ENCODE assay signal across 8 cellular contexts in genomic region chr10:47461261-47461687, GRCh38. TPM values are rescaled to one million over a fixed set of nuclear protein-coding genes. Genes with fewer than 3 reads are reported as not detected.
DNase-seq lines count a peak whose midpoint lies in the region; ATAC-seq and TF ChIP-seq lines count a peak whose summit lies in the region.
"Not testable (repeated sequence)": the region's sequence is repeated elsewhere in the genome, so short reads cannot be mapped to it uniquely, and the experiment has no call there.

No MANE protein-coding gene starts in this region.

- peak overlapping the region; percentile 51 for H2AFZ ChIP-seq in mammary epithelial cell (ENCODE audit: low read depth, low read length)

- not testable (repeated sequence) for H3K36me3 Mint-ChIP-seq in nephron progenitor cell (ENCODE audit: low read depth)

- H3K4me1 ChIP-seq in mammary epithelial cell (ENCODE audit: insufficient read depth, low read length) = not testable (repeated sequence)

- not testable (repeated sequence) for H3K9me3 ChIP-seq in mammary epithelial cell (replicated peaks; ENCODE audit: insufficient read depth, low read length)

- H3K9ac ChIP-seq in mammary epithelial cell (ENCODE audit: insufficient read depth, low read length) = not testable (repeated sequence)

- not testable (repeated sequence) for H3K36me3 ChIP-seq in mammary epithelial cell (ENCODE audit: insufficient read depth, low read length)

- peak overlapping the region; percentile 77 for H3K4me3 Mint-ChIP-seq in nephron progenitor cell

- H3K27me3 Mint-ChIP-seq in nephron progenitor cell (ENCODE audit: low read depth, poor library complexity) = not testable (repeated sequence)

- H3K4me2 ChIP-seq in mammary epithelial cell (ENCODE audit: insufficient read depth, low read depth, low read length) = peak overlapping the region; percentile 54

- peak in 1 of 2 donors; percentile 36 for TF ChIP-seq CTCF in mammary epithelial cell (conservative IDR thresholded peaks at IDR 0.05 in 1 of 2, IDR thresholded peaks at IDR 0.05 in 1 of 2; ENCODE audit: extremely low read depth in 1 of 2, insufficient read depth in 1 of 2, low read depth in 1 of 2, low read length in 2 of 2)
- TF ChIP-seq CTCF in nephron progenitor cell (IDR thresholded peaks at IDR 0.05) = peak; percentile 37

- in situ Hi-C loops in mammary epithelial cell (cut with MboI; ENCODE audit: low sequenced_read_pairs in 2 of 2) = not testable (repeated sequence)

- not testable (repeated sequence) for H3K9me3 Mint-ChIP-seq in nephron progenitor cell

- dilution Hi-C loops in mammary epithelial cell (cut with HindIII; ENCODE audit: low sequenced_read_pairs) = not testable (repeated sequence)

- not testable (repeated sequence) for H4K20me1 ChIP-seq in mammary epithelial cell (ENCODE audit: insufficient read depth, low read length)

- H3K4me1 Mint-ChIP-seq in nephron progenitor cell = not testable (repeated sequence)

- H3K79me2 ChIP-seq in mammary epithelial cell (ENCODE audit: insufficient read depth, low read length) = not testable (repeated sequence)

- WGBS in mammary epithelial cell (ENCODE audit: low coverage, missing lambda C conversion rate) = 0% methylated on average over 7 of the region's 37 CpGs

- not testable (repeated sequence) for H3K4me3 ChIP-seq in mammary epithelial cell (replicated peaks in 1 of 3; ENCODE audit: insufficient read depth in 1 of 3, low read depth in 2 of 3, low read length in 3 of 3)

- intact Hi-C loops in mammary epithelial cell (cut with micrococcal nuclease); left cardiac atrium (cut with DNase I): not testable (repeated sequence)

- BruUV-seq in mammary epithelial cell (replicated peaks; lab: Mats Ljungman, UMichigan) = not testable (repeated sequence)

- H3K27ac Mint-ChIP-seq in nephron progenitor cell = peak overlapping the region; percentile 71

- DNase-seq in DMS114 treated with DMSO at 0.1 percent for 48 hours (lab: John Stamatoyannopoulos, UW; ENCODE audit: unreplicated experiment) (peak; percentile 2), NCI-H226 (peak; percentile 86), mammary epithelial cell (peak; percentile 63), left cardiac atrium (peak; percentile 62), nephron progenitor cell (peak; percentile 50), stromal cell of bone marrow (ENCODE audit: low read depth) (peak; percentile 56)

- ATAC-seq in HG02759 (IDR thresholded peaks at IDR 0.05; ENCODE audit: unreplicated experiment) = peak; percentile 79
- ATAC-seq in activated CD4-positive, CD25-positive, alpha-beta regulatory T cell treated with anti-CD3 and anti-CD28 coated beads, Interleukin-2, amount 50 U/mL, for 24 hours = peak; percentile 23 to 29
- ATAC-seq in left cardiac atrium = peak; percentile 82 to 92

- H3K27me3 ChIP-seq in mammary epithelial cell (ENCODE audit: insufficient read depth, low read length) = not testable (repeated sequence)

- CTCF ChIA-PET in mammary epithelial cell (lab: Charles Lee; ENCODE audit: low non-redundant PET) = not testable (repeated sequence)

- H3K27ac ChIP-seq in mammary epithelial cell (ENCODE audit: insufficient read depth, low read depth, low read length) = not testable (repeated sequence)

RNA-seq across cellular contexts. Expression of gene ANXA8, which starts 22.6 kb away (rescaled TPM):
- 100 to 1,000 TPM; 336 to 415 TPM for total RNA-seq in mammary epithelial cell
- 571 TPM for polyA plus RNA-seq in mammary epithelial cell
- 516 TPM for polyA minus RNA-seq in mammary epithelial cell
- total RNA-seq in left cardiac atrium = 1 to 10 TPM; 4.1 to 7.0 TPM

RNA-seq across cellular contexts. Expression of gene FAM25G, which starts 30.2 kb away (rescaled TPM):
- total RNA-seq in mammary epithelial cell = 1 to 10 TPM in 1 of 2 donors, not detected in 1; 4.1 TPM
- polyA plus RNA-seq in mammary epithelial cell = 1.4 TPM
- not detected for polyA minus RNA-seq in mammary epithelial cell
- not detected for total RNA-seq in left cardiac atrium

Comparison
In these comparisons a context has a peak if more than half of its experiments do, and no peak if none do; other contexts are left out.
1. DNase-seq: peak in every context shown above with its lines; median percentile 86 in NCI-H226; 63 in mammary epithelial cell; 62 in left cardiac atrium; 56 in stromal cell of bone marrow; 50 in nephron progenitor cell; 2 in DMS114 treated with DMSO at 0.1 percent for 48 hours.
2. ATAC-seq: peak in every context shown above with its lines; median percentile 87 in left cardiac atrium; 79 in HG02759; 26 in activated CD4-positive, CD25-positive, alpha-beta regulatory T cell treated with anti-CD3 and anti-CD28 coated beads, Interleukin-2, amount 50 U/mL, for 24 hours.
3. RNA of gene ANXA8, which starts 22.6 kb away (total RNA-seq): 336 to 415 TPM in mammary epithelial cell; 4.1 to 7.0 TPM in left cardiac atrium; every median in the first group is over 10 times any median in the second.